In the genomic region with DNA sequence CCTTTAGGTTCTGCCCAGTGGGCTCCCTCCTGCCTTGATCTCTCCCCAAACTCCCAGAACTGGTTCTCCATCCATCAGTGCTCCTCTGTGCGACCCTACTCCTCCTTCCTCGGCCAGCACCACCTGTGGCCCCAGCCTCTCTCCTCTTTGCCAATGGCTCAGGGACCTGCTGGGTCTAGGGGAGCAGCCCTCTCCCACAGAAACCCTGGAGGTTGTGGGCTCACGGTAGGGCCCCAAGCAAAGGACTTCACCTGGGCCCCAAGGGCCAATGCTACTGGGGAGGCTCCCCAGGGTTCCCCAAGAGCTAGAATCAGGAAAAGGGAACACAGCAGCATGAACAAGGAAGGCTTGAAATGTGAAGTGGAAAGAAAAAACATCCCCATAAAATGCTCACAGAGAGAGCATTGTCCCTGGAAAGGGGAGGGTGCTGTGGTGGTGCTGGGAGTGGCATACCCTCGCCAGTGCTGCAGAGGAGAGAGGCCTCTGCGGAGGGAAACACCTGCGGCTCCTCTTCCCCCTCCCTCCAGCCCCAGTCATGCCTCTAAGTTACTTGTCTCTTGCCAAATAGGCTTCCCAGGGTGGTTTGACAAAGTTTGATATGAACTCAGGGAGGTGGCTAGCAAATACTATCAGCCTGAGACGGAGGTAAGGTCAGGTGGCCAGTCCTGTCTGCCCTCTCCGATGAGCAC, we compare ENCODE assay signal across 8 cellular contexts. TPM values are rescaled to one million over a fixed set of nuclear protein-coding genes. Genes with fewer than 3 reads are reported as not detected.
DNase-seq lines count a peak whose midpoint lies in the region; TF ChIP-seq lines count a peak whose summit lies in the region.

No MANE protein-coding gene starts in this region.

- no peaks in the 10 kb centered on the region for H3K79me2 ChIP-seq in OCI-LY1 (ENCODE audit: insufficient read depth, low read length)
- H3K79me2 ChIP-seq in neural progenitor cell (ENCODE audit: low read depth): no peaks in the 10 kb centered on the region

- peaks cover 31% of the 10 kb centered on the region for H3K4me1 ChIP-seq in OCI-LY1 (ENCODE audit: insufficient read depth, low read length, severe bottlenecking)
- peaks cover 10% of the 10 kb centered on the region for H3K4me1 ChIP-seq in neural progenitor cell

- peak; percentile 77 for DNase-seq in GF-D8 (lab: John Stamatoyannopoulos, UW)
- peak; percentile 28 for DNase-seq in effector CD4-positive, alpha-beta T cell
- DNase-seq in osteocyte (ENCODE audit: extremely low spot score, unreplicated experiment): no peak
- DNase-seq in EL: no peak
- no peak for DNase-seq in neural progenitor cell (ENCODE audit: low spot score)
- no peak for DNase-seq in ureter (ENCODE audit: low spot score)
- no peak for DNase-seq in GOT3 (lab: John Stamatoyannopoulos, UW)

- H4K20me1 ChIP-seq in OCI-LY1 (ENCODE audit: insufficient read depth, low read length) (no peaks in the 10 kb centered on the region), neural progenitor cell (ENCODE audit: low read depth) (peaks cover 8% of the 10 kb centered on the region)

- no peaks in the 10 kb centered on the region for H3K9me2 ChIP-seq in OCI-LY1 (ENCODE audit: low read depth, low read length)

- no peak overlapping the region for H3K4me3 ChIP-seq in OCI-LY1 (ENCODE audit: low read depth, low read length, poor library complexity, severe bottlenecking)
- H3K4me3 ChIP-seq in neural progenitor cell: no peak overlapping the region

- H3K9ac ChIP-seq in OCI-LY1 (ENCODE audit: low read length) (no peak overlapping the region; the same call in 1 of the 2 replicates), neural progenitor cell (no peak overlapping the region)

- H3K4me3 Mint-ChIP-seq in osteocyte (ENCODE audit: unreplicated experiment): no peak overlapping the region
- no peak overlapping the region for H3K4me3 Mint-ChIP-seq in neural progenitor cell

- H3K27me3 Mint-ChIP-seq in osteocyte (ENCODE audit: unreplicated experiment) (no peaks in the 10 kb centered on the region), neural progenitor cell (ENCODE audit: insufficient read depth, low read depth) (peaks cover 12% of the 10 kb centered on the region)

- H3K4me1 Mint-ChIP-seq in osteocyte (ENCODE audit: unreplicated experiment) (peaks cover 48% of the 10 kb centered on the region), neural progenitor cell (peaks cover 17% of the 10 kb centered on the region)

- TF ChIP-seq CTCF in OCI-LY1 (IDR thresholded peaks at IDR 0.05; ENCODE audit: low read length) (no peak), osteocyte (IDR thresholded peaks at IDR 0.05) (no peak), neural progenitor cell (IDR thresholded peaks at IDR 0.05) (no peak)

- no peaks in the 10 kb centered on the region for H3K36me3 Mint-ChIP-seq in osteocyte (ENCODE audit: unreplicated experiment)
- H3K36me3 Mint-ChIP-seq in neural progenitor cell: no peaks in the 10 kb centered on the region

- H3F3A ChIP-seq in OCI-LY1 (ENCODE audit: insufficient read depth, low read length) (no peaks in the 10 kb centered on the region), neural progenitor cell (ENCODE audit: low read depth) (peaks cover 24% of the 10 kb centered on the region)

- H3K27me3 ChIP-seq in OCI-LY1 (ENCODE audit: insufficient read depth, low read length) (no peaks in the 10 kb centered on the region), neural progenitor cell (peaks cover 42% of the 10 kb centered on the region)

- H3K9me3 ChIP-seq in OCI-LY1 (ENCODE audit: low read length) (no peaks in the 10 kb centered on the region), neural progenitor cell (ENCODE audit: low read depth) (no peaks in the 10 kb centered on the region)

- H3K4me2 ChIP-seq in OCI-LY1 (ENCODE audit: low read length): peak overlapping the region; percentile 77; the same call in 1 of the 2 replicates
- H3K4me2 ChIP-seq in neural progenitor cell: no peak overlapping the region

- no peak overlapping the region for H3K27ac ChIP-seq in OCI-LY1 (ENCODE audit: low read depth, low read length, poor library complexity, severe bottlenecking)
- no peak overlapping the region for H3K27ac ChIP-seq in neural progenitor cell

- H3K36me3 ChIP-seq in OCI-LY1 (ENCODE audit: insufficient read depth, low read length) (no peaks in the 10 kb centered on the region), neural progenitor cell (no peaks in the 10 kb centered on the region)

- no peaks in the 10 kb centered on the region for H3K9me3 Mint-ChIP-seq in osteocyte (ENCODE audit: unreplicated experiment)
- no peaks in the 10 kb centered on the region for H3K9me3 Mint-ChIP-seq in neural progenitor cell

- H3K27ac Mint-ChIP-seq in osteocyte (ENCODE audit: unreplicated experiment): peak overlapping the region; percentile 18
- no peak overlapping the region for H3K27ac Mint-ChIP-seq in neural progenitor cell

- H2AFZ ChIP-seq in OCI-LY1 (ENCODE audit: low read length) (no peak overlapping the region), neural progenitor cell (replicated peaks) (no peak overlapping the region)

RNA-seq across cellular contexts. Expression of a gene that starts 2.5 kb away (rescaled TPM):
- total RNA-seq in osteocyte (50.8 and 54.8 TPM in 2 replicates), neural progenitor cell (ENCODE audit: low replicate concordance) (5.1 and 12.3 TPM in 2 replicates), ureter (191 TPM)

RNA-seq across cellular contexts. Expression of a gene that starts 9.3 kb away (rescaled TPM):
- 0.24 and 0.40 TPM in 2 replicates for total RNA-seq in osteocyte
- total RNA-seq in neural progenitor cell (ENCODE audit: low replicate concordance): not detected in 2 replicates
- total RNA-seq in ureter: 0.60 TPM

RNA-seq across cellular contexts. Expression of a gene that starts 44.4 kb away (rescaled TPM):
- total RNA-seq in osteocyte: 59.3 and 60.3 TPM in 2 replicates
- total RNA-seq in neural progenitor cell (ENCODE audit: low replicate concordance): 23.8 and 54.7 TPM in 2 replicates
- 106 TPM for total RNA-seq in ureter

Comparison
In these comparisons a context has a peak if more than half of its experiments do, and no peak if none do; other contexts are left out.
1. DNase-seq: peak in GF-D8 (single experiment) and effector CD4-positive, alpha-beta T cell (single experiment); none in osteocyte (single experiment), EL (single experiment), neural progenitor cell (single experiment), ureter (single experiment) and GOT3 (single experiment).